2 cellular contexts compared by ENCODE assay signal in genomic region chr1:40313329-40313957, GRCh38.
TF ChIP-seq lines count a peak whose summit lies in the region.

No MANE protein-coding gene starts in this region.

TF ChIP-seq in IMR-90, 13 proteins besides CTCF, POLR2A, EP300 and RAD21:
- no peak for TF ChIP-seq RFX5 (IDR thresholded peaks at IDR 0.05; ENCODE audit: low read depth, low read length)
- TF ChIP-seq CHD1 (IDR thresholded peaks at IDR 0.05; ENCODE audit: low read depth, low read length): no peak
- TF ChIP-seq RCOR1 (IDR thresholded peaks at IDR 0.05; ENCODE audit: insufficient replicate concordance, low read length): no peak
- no peak for TF ChIP-seq CEBPB (IDR thresholded peaks at IDR 0.05; ENCODE audit: low read depth, low read length)
- no peak for TF ChIP-seq MXI1 (IDR thresholded peaks at IDR 0.05; ENCODE audit: borderline replicate concordance, low read depth, low read length)
- TF ChIP-seq FOS (IDR thresholded peaks at IDR 0.05; ENCODE audit: low read depth, low read length): no peak
- TF ChIP-seq MAZ (IDR thresholded peaks at IDR 0.05; ENCODE audit: borderline replicate concordance, low read depth, low read length): no peak
- TF ChIP-seq BHLHE40 (IDR thresholded peaks at IDR 0.05; ENCODE audit: low read depth, low read length): no peak
- no peak for TF ChIP-seq SMC3 (IDR thresholded peaks at IDR 0.05; ENCODE audit: low read depth, low read length)
- no peak for TF ChIP-seq ELK1 (IDR thresholded peaks at IDR 0.05; ENCODE audit: borderline replicate concordance, low read depth, low read length)

TF ChIP-seq in K562, 482 proteins besides CTCF, POLR2A, EP300 and RAD21:
- TF ChIP-seq ZNF592 (IDR thresholded peaks at IDR 0.05): 0 out of 2 replicates have a peak, but pooled peaks have one; percentile 14
- TF ChIP-seq PTTG1 (tag; IDR thresholded peaks at IDR 0.05; ENCODE audit: low read depth): no peak
- TF ChIP-seq PRDM10 (IDR thresholded peaks at IDR 0.05; ENCODE audit: partially characterized antibody): peak; percentile 38
- no peak for TF ChIP-seq MIER1 (IDR thresholded peaks at IDR 0.05; ENCODE audit: low read depth)
- TF ChIP-seq SMAD4 (CRISPR knock-in tag; conservative IDR thresholded peaks at IDR 0.05): peak; percentile 13; the same call in 1 of the 2 replicates
- TF ChIP-seq RFX7 (CRISPR knock-in tag; IDR thresholded peaks at IDR 0.05): no peak
- no peak for TF ChIP-seq STAT5B (CRISPR knock-in tag; IDR thresholded peaks at IDR 0.05)
- peak; percentile 67 for TF ChIP-seq FOSL1 (tag; conservative IDR thresholded peaks at IDR 0.05)
- TF ChIP-seq CEBPG (CRISPR knock-in tag; IDR thresholded peaks at IDR 0.05): 0 out of 2 replicates have a peak, but pooled peaks have one; percentile 57
- no peak for TF ChIP-seq CEBPG (tag; conservative IDR thresholded peaks at IDR 0.05 in 1 of 2, IDR thresholded peaks at IDR 0.05 in 1 of 2)
- TF ChIP-seq ZBTB9 (CRISPR knock-in tag; IDR thresholded peaks at IDR 0.05): no peak
- peak; percentile 15; the same call in 1 of the 2 replicates for TF ChIP-seq ZBTB7A (IDR thresholded peaks at IDR 0.05; ENCODE audit: borderline replicate concordance, control insufficient read depth, low read depth, low read length)
- TF ChIP-seq ZNF184 (CRISPR knock-in tag; IDR thresholded peaks at IDR 0.05): no peak
- TF ChIP-seq ZBTB17 (CRISPR knock-in tag; IDR thresholded peaks at IDR 0.05): no peak
- no peak for TF ChIP-seq TRIM28 (IDR thresholded peaks at IDR 0.05)
- no peak for TF ChIP-seq GTF2F1 (IDR thresholded peaks at IDR 0.05; ENCODE audit: low read depth, low read length)
- no peak for TF ChIP-seq TOE1 (IDR thresholded peaks at IDR 0.05; ENCODE audit: borderline replicate concordance)
- no peak for TF ChIP-seq TOE1 (CRISPR knock-in tag; IDR thresholded peaks at IDR 0.05; ENCODE audit: borderline replicate concordance, low read depth)
- no peak for TF ChIP-seq ZBTB8A (IDR thresholded peaks at IDR 0.05; ENCODE audit: partially characterized antibody)
- no peak for TF ChIP-seq BMI1 (IDR thresholded peaks at IDR 0.05; ENCODE audit: low read length)
- TF ChIP-seq HES1 (IDR thresholded peaks at IDR 0.05; ENCODE audit: low read depth): no peak
- TF ChIP-seq ATF3 (IDR thresholded peaks at IDR 0.05): peak; percentile 19; the same call in 1 of the 2 replicates
- no peak for TF ChIP-seq ATF3 (CRISPR knock-in tag; conservative IDR thresholded peaks at IDR 0.05)
- TF ChIP-seq PTRF (tag; IDR thresholded peaks at IDR 0.05): 0 out of 2 replicates have a peak, but pooled peaks have one; percentile 20
- peak; percentile 79 for TF ChIP-seq ESRRA (IDR thresholded peaks at IDR 0.05; ENCODE audit: borderline replicate concordance, low read depth)
- TF ChIP-seq ZEB2 (IDR thresholded peaks at IDR 0.05): no peak
- TF ChIP-seq ZNF224 (CRISPR knock-in tag; IDR thresholded peaks at IDR 0.05): no peak
